In the genomic region with DNA sequence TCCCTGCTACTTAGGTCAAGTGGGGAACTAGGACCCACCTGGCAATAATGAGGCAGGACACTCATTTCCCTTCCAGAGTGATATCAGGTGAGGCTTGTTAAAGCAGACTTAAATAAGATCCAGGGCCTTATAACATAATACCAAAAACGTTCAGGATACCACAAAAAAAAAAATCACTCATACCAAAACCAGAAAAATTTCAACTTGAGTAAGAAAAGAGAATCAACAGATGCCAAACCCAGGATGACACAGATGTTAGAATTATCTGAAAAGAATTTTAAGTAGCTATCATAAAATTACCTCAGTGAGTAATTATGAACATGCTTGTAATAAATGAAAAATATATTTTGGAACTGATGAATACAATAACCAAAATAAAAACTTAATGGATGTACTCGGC, we compare ENCODE assay signal across 16 cellular contexts.
DNase-seq lines count a peak whose midpoint lies in the region; ATAC-seq and TF ChIP-seq lines count a peak whose summit lies in the region.
"Had no signal": no experiment of that assay in that cellular context is flagged by ENCODE, and none has a peak within 500 bp of the region (broad histone marks: within the 10 kb centered on the region; RNA-seq: fewer than 3 reads in every experiment).

No MANE protein-coding gene starts in this region.

- CTCF ChIA-PET in IMR-90 (lab: Yijun Ruan, JAX): interaction anchor here (0.7 kb wide), 1 partner anchor 12 kb away, joined by 3 read pairs; no protein-coding TSS in a partner anchor

- intact Hi-C loops in IMR-90 (cut with micrococcal nuclease): no loop called here
- intact Hi-C loops in thyroid gland (cut with DNase I): no loop called here

- H2BK15ac ChIP-seq in IMR-90 (ENCODE audit: low read depth, low read length): peak overlapping the region; percentile 41; the same call in 1 of the 3 replicates

- no peak for TF ChIP-seq POLR2A in IMR-90 (IDR thresholded peaks at IDR 0.05; ENCODE audit: low read depth, low read length)
- TF ChIP-seq POLR2A in thyroid gland (IDR thresholded peaks at IDR 0.05): no peak
- TF ChIP-seq POLR2A in gastroesophageal sphincter (IDR thresholded peaks at IDR 0.05): no peak

- no CpG with 5 or more reads among the region's 2 CpGs for WGBS in IMR-90 (ENCODE audit: extremely low coverage in 2 of 2, insufficient read length in 1 of 2), 2 experiments
- WGBS in thyroid gland, 2 donors: 42 to 44% methylated on average over 2 of the region's 2 CpGs
- WGBS in gastroesophageal sphincter (ENCODE audit: low coverage in 1 of 2), 2 donors: 0 to 30% methylated on average over 1 to 2 of the region's 2 CpGs

- H3K4ac ChIP-seq in IMR-90 (ENCODE audit: low read depth, low read length): no peak overlapping the region

- no TSS peak for BruUV-seq in IMR-90 (replicated peaks; lab: Mats Ljungman, UMichigan)

- DNase-seq in ELR (ENCODE audit: low read depth) (peak; percentile 20), IMR-90 (peak; percentile 16), astrocyte of the spinal cord (ENCODE audit: low read depth, low spot score) (peak; percentile 45), thyroid gland (no peak)
- DNase-seq: COR-L47, KBM-7, MG63, NCI-H1417, NCI-H1930, NCI-H510A treated with DMSO at 0.1 percent for 48 hours had no signal

- no peak overlapping the region for H3K14ac ChIP-seq in IMR-90 (replicated peaks; ENCODE audit: low read depth, low read length)

- no peak overlapping the region for H2BK20ac ChIP-seq in IMR-90 (ENCODE audit: low read depth, low read length)

- no peaks in the 10 kb centered on the region for H3K27me3 ChIP-seq in IMR-90 (ENCODE audit: control insufficient read depth, insufficient read depth, low read length)
- H3K27me3 ChIP-seq in skeletal muscle satellite cell (ENCODE audit: control insufficient read depth, insufficient read depth, low read length): no peaks in the 10 kb centered on the region
- H3K27me3 ChIP-seq in thyroid gland: no peaks in the 10 kb centered on the region
- H3K27me3 ChIP-seq in gastroesophageal sphincter: no peaks in the 10 kb centered on the region
- H3K27me3 ChIP-seq: MG63 had no signal

- H3K56ac ChIP-seq in IMR-90 (ENCODE audit: extremely low read depth, insufficient read depth, low read length): no peak overlapping the region

- no peak overlapping the region for H4K5ac ChIP-seq in IMR-90 (ENCODE audit: low read depth, low read length)

- in situ Hi-C loops in IMR-90 (cut with MboI; ENCODE audit: low sequenced_read_pairs) (no loop called here), astrocyte of the spinal cord (cut with HindIII; ENCODE audit: low sequenced_read_pairs) (no loop called here)

- no peaks in the 10 kb centered on the region; the same call in 1 of the 2 replicates for H3K9me1 ChIP-seq in IMR-90 (ENCODE audit: insufficient read depth, low read length)

- no peak overlapping the region for H3K27ac ChIP-seq in IMR-90 (ENCODE audit: insufficient read depth, low read length)
- H3K27ac ChIP-seq in thyroid gland: no peak overlapping the region
- H3K27ac ChIP-seq in gastroesophageal sphincter: no peak overlapping the region
- H3K27ac ChIP-seq: C4-2B, HL-60 had no signal

- H3K4me2 ChIP-seq in IMR-90 (ENCODE audit: low read depth, low read length) (no peak overlapping the region), skeletal muscle satellite cell (ENCODE audit: low read length) (peak overlapping the region; percentile 19)
- H3K4me2 ChIP-seq: GM23338 had no signal

- H3K9ac ChIP-seq in IMR-90 (ENCODE audit: low read depth, low read length) (no peak overlapping the region), skeletal muscle satellite cell (ENCODE audit: low read depth, low read length) (peak overlapping the region; percentile 66)

- H2BK5ac ChIP-seq in IMR-90 (ENCODE audit: low read depth, low read length, poor library complexity, severe bottlenecking): no peak overlapping the region

- H4K20me1 ChIP-seq in IMR-90 (ENCODE audit: insufficient read depth, low read length): no peaks in the 10 kb centered on the region; the same call in 1 of the 2 replicates

- ATAC-seq in IMR-90 (ENCODE audit: low read depth): no peak
- no peak for ATAC-seq in GM18519 (IDR thresholded peaks at IDR 0.05; ENCODE audit: low FRiP score, unreplicated experiment)
- ATAC-seq in gastroesophageal sphincter: no peak
- ATAC-seq: GM23338 had no signal

- H2AFZ ChIP-seq in IMR-90 (replicated peaks; ENCODE audit: low read length, poor library complexity): no peak overlapping the region
- H2AFZ ChIP-seq: GM23338 had no signal

- no peaks in the 10 kb centered on the region for H3K79me1 ChIP-seq in IMR-90 (ENCODE audit: low read depth in 1 of 2, low read length in 2 of 2)

- H3K9me3 ChIP-seq in IMR-90 (ENCODE audit: control insufficient read depth, insufficient read depth, low read length) (peaks cover 11% of the 10 kb centered on the region; the same call in 1 of the 2 replicates), skeletal muscle satellite cell (replicated peaks; ENCODE audit: low read length) (peaks cover 4% of the 10 kb centered on the region), thyroid gland (peaks cover 3% of the 10 kb centered on the region), gastroesophageal sphincter (peaks cover 0 to 30% (median 0%) of the 10 kb centered on the region in 3 donors)

- dilution Hi-C loops in IMR-90 (cut with HindIII; ENCODE audit: low sequenced_read_pairs, unreplicated experiment): no loop called here

- H3K4me1 ChIP-seq in IMR-90 (ENCODE audit: control insufficient read depth, insufficient read depth, low read length) (peaks cover 7% of the 10 kb centered on the region), skeletal muscle satellite cell (ENCODE audit: control insufficient read depth, insufficient read depth, low read length) (peaks cover 44% of the 10 kb centered on the region), thyroid gland (no peaks in the 10 kb centered on the region), gastroesophageal sphincter (no peaks in the 10 kb centered on the region)

- no peak overlapping the region for H2AK9ac ChIP-seq in IMR-90 (replicated peaks; ENCODE audit: low read depth, low read length, poor library complexity)

- POLR2A ChIA-PET in IMR-90 (lab: Charles Lee; ENCODE audit: unreplicated experiment): no interaction called here

- no peak overlapping the region for H3K4me3 ChIP-seq in IMR-90 (ENCODE audit: insufficient read depth, low read depth, low read length)
- H3K4me3 ChIP-seq in astrocyte of the spinal cord (ENCODE audit: low read depth, low read length): no peak overlapping the region
- no peak overlapping the region for H3K4me3 ChIP-seq in skeletal muscle satellite cell (ENCODE audit: low read length)
- no peak overlapping the region for H3K4me3 ChIP-seq in thyroid gland (replicated peaks in 1 of 3)
- H3K4me3 ChIP-seq in gastroesophageal sphincter: no peak overlapping the region
- H3K4me3 ChIP-seq: GM23338, MG63 had no signal

- no peak overlapping the region for H4K91ac ChIP-seq in IMR-90 (ENCODE audit: insufficient read depth, low read depth, low read length)

- no peak overlapping the region for H3K23ac ChIP-seq in IMR-90 (ENCODE audit: low read depth, low read length)

- no peak for TF ChIP-seq EP300 in gastroesophageal sphincter (IDR thresholded peaks at IDR 0.05)

- TF ChIP-seq RAD21 in IMR-90 (IDR thresholded peaks at IDR 0.05; ENCODE audit: low read length): no peak

- H3K18ac ChIP-seq in IMR-90 (ENCODE audit: low read depth, low read length): no peak overlapping the region

- no peak overlapping the region for H4K8ac ChIP-seq in IMR-90 (ENCODE audit: low read depth in 2 of 2, low read length in 2 of 2)

- TF ChIP-seq CTCF in IMR-90 (conservative IDR thresholded peaks at IDR 0.05; ENCODE audit: low read depth, low read length): no peak
- TF ChIP-seq CTCF in astrocyte of the spinal cord (IDR thresholded peaks at IDR 0.05; ENCODE audit: low read depth, low read length): no peak
- no peak for TF ChIP-seq CTCF in thyroid gland (IDR thresholded peaks at IDR 0.05)
- TF ChIP-seq CTCF in gastroesophageal sphincter (IDR thresholded peaks at IDR 0.05): no peak

- peak overlapping the region; percentile 20; the same call in 1 of the 2 replicates for H2AK5ac ChIP-seq in IMR-90 (ENCODE audit: low read depth, low read length)

- H2BK120ac ChIP-seq in IMR-90 (ENCODE audit: low read depth, low read length): no peak overlapping the region

- no peaks in the 10 kb centered on the region for H3K36me3 ChIP-seq in IMR-90 (ENCODE audit: control insufficient read depth, insufficient read depth, low read length)
- H3K36me3 ChIP-seq in skeletal muscle satellite cell (ENCODE audit: insufficient read depth, low read length): no peaks in the 10 kb centered on the region
- no peaks in the 10 kb centered on the region for H3K36me3 ChIP-seq in thyroid gland
- H3K36me3 ChIP-seq in gastroesophageal sphincter: no peaks in the 10 kb centered on the region
- H3K36me3 ChIP-seq: MG63 had no signal

TF ChIP-seq in IMR-90, 13 proteins besides CTCF, POLR2A, EP300 and RAD21 (continues in another document):
- TF ChIP-seq FOS (IDR thresholded peaks at IDR 0.05; ENCODE audit: low read depth, low read length): no peak
- no peak for TF ChIP-seq RCOR1 (IDR thresholded peaks at IDR 0.05; ENCODE audit: insufficient replicate concordance, low read length)
- TF ChIP-seq MXI1 (IDR thresholded peaks at IDR 0.05; ENCODE audit: borderline replicate concordance, low read depth, low read length): no peak
- TF ChIP-seq MAZ (IDR thresholded peaks at IDR 0.05; ENCODE audit: borderline replicate concordance, low read depth, low read length): no peak
- TF ChIP-seq, protein P1, sequence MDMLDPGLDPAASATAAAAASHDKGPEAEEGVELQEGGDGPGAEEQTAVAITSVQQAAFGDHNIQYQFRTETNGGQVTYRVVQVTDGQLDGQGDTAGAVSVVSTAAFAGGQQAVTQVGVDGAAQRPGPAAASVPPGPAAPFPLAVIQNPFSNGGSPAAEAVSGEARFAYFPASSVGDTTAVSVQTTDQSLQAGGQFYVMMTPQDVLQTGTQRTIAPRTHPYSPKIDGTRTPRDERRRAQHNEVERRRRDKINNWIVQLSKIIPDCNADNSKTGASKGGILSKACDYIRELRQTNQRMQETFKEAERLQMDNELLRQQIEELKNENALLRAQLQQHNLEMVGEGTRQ (IDR thresholded peaks at IDR 0.05; ENCODE audit: low read depth, low read length): no peak
- no peak for TF ChIP-seq RFX5 (IDR thresholded peaks at IDR 0.05; ENCODE audit: low read depth, low read length)
- no peak for TF ChIP-seq CEBPB (IDR thresholded peaks at IDR 0.05; ENCODE audit: low read depth, low read length)
- no peak for TF ChIP-seq CHD1 (IDR thresholded peaks at IDR 0.05; ENCODE audit: low read depth, low read length)
- TF ChIP-seq, protein P2, sequence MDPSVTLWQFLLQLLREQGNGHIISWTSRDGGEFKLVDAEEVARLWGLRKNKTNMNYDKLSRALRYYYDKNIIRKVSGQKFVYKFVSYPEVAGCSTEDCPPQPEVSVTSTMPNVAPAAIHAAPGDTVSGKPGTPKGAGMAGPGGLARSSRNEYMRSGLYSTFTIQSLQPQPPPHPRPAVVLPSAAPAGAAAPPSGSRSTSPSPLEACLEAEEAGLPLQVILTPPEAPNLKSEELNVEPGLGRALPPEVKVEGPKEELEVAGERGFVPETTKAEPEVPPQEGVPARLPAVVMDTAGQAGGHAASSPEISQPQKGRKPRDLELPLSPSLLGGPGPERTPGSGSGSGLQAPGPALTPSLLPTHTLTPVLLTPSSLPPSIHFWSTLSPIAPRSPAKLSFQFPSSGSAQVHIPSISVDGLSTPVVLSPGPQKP (IDR thresholded peaks at IDR 0.05; ENCODE audit: borderline replicate concordance, low read depth, low read length): no peak

Comparison
In these comparisons a context has a peak if more than half of its experiments do, and no peak if none do; other contexts are left out.
1. DNase-seq: peak in ELR (single experiment), IMR-90 (single experiment) and astrocyte of the spinal cord (single experiment); none in thyroid gland (0 of 2).